Comparison of ENCODE assay signal across 17 cellular contexts in the genomic region with DNA sequence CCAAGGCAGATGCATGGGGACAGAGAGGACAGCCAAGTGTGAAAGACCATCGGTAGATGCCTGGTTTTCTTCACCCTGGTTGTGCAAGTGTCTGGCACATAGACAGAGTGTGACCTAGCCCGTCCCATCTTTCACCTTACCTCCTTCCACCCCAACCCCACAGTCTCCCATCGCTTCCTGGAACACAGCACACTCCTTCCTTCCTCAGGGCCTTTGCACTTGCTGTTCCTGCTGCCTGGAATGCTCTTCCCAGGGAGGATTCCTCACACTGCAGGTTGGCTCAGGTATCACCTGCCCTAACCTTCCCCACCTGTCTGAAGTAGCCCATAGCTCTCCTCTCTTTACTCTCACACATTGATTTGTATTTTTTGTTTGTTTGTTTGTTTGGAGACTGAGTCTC. TPM values are rescaled to one million over a fixed set of nuclear protein-coding genes. Genes with fewer than 3 reads are reported as not detected.
DNase-seq lines count a peak whose midpoint lies in the region; ATAC-seq and TF ChIP-seq lines count a peak whose summit lies in the region.
"Had no signal": no experiment of that assay in that cellular context is flagged by ENCODE, and none has a peak within 500 bp of the region (broad histone marks: within the 10 kb centered on the region; RNA-seq: fewer than 3 reads in every experiment).

No MANE protein-coding gene starts in this region.

- H3K36me3 Mint-ChIP-seq in CD4-positive, alpha-beta memory T cell, result peaks cover 39 to 42% of the 10 kb centered on the region in 2 donors
- peaks cover 33% of the 10 kb centered on the region for H3K36me3 Mint-ChIP-seq in activated T-helper 1 cell treated with anti-CD3 and anti-CD28 coated beads, Interleukin-12 subunit alpha, Interleukin-12 subunit beta, Interleukin-2, Interleukin-4 antibody, amounts not matched to agents 30 ng/mL and 10 ng/mL and 1 ng/mL, durations not matched to agents 14 hours and 24 hours and 36 hours (ENCODE audit: low read depth)
- H3K36me3 Mint-ChIP-seq in neural crest cell (ENCODE audit: low read depth), result peaks cover 32% of the 10 kb centered on the region

- POLR2A ChIA-PET in CD4-positive, alpha-beta memory T cell (lab: Charles Lee; ENCODE audit: partially characterized antibody), result interaction anchor here (0.9 to 1.4 kb wide), 2 partner anchors 10 to 15 kb away, joined by 3 to 4 read pairs; no protein-coding TSS in a partner anchor

- H3K27me3 ChIP-seq in CD4-positive, alpha-beta memory T cell (ENCODE audit: insufficient read depth, low read length), result no peaks in the 10 kb centered on the region
- H3K27me3 ChIP-seq in lower lobe of right lung (ENCODE audit: low read depth), result no peaks in the 10 kb centered on the region
- H3K27me3 ChIP-seq: BE2C had no signal

- no peak for TF ChIP-seq CTCF in neural crest cell (conservative IDR thresholded peaks at IDR 0.05)
- TF ChIP-seq CTCF in lower lobe of right lung (IDR thresholded peaks at IDR 0.05), result no peak

- H3K27ac ChIP-seq in CD4-positive, alpha-beta memory T cell (ENCODE audit: low read depth, low read length), result no peak overlapping the region
- no peak overlapping the region for H3K27ac ChIP-seq in lower lobe of right lung
- H3K27ac ChIP-seq: HL-60 had no signal

- peaks cover 15% of the 10 kb centered on the region for H3K4me1 ChIP-seq in CD4-positive, alpha-beta memory T cell (ENCODE audit: insufficient read depth, low read length)
- H3K4me1 ChIP-seq in lower lobe of right lung, result peaks cover 15% of the 10 kb centered on the region

- H3K36me3 ChIP-seq in CD4-positive, alpha-beta memory T cell (ENCODE audit: insufficient read depth, low read length), result peaks cover 8% of the 10 kb centered on the region
- peaks cover 46% of the 10 kb centered on the region for H3K36me3 ChIP-seq in lower lobe of right lung

- H3K9me3 Mint-ChIP-seq in CD4-positive, alpha-beta memory T cell, result no peaks in the 10 kb centered on the region
- H3K9me3 Mint-ChIP-seq in activated T-helper 1 cell treated with anti-CD3 and anti-CD28 coated beads, Interleukin-12 subunit alpha, Interleukin-12 subunit beta, Interleukin-2, Interleukin-4 antibody, amounts not matched to agents 30 ng/mL and 10 ng/mL and 1 ng/mL, durations not matched to agents 14 hours and 24 hours and 36 hours, result no peaks in the 10 kb centered on the region
- peaks cover 5% of the 10 kb centered on the region for H3K9me3 Mint-ChIP-seq in neural crest cell
- H3K9me3 Mint-ChIP-seq: HFFc6 had no signal

- intact Hi-C loops in CD4-positive, alpha-beta memory T cell (cut with micrococcal nuclease), result no loop called here
- intact Hi-C loops in activated T-helper 1 cell treated with anti-CD3 and anti-CD28 coated beads, Interleukin-12 subunit alpha, Interleukin-12 subunit beta, Interleukin-2, Interleukin-4 antibody, amounts not matched to agents 30 ng/mL and 10 ng/mL and 1 ng/mL, durations not matched to agents 14 hours and 24 hours and 36 hours (cut with micrococcal nuclease), result loop anchor here (5.0 kb wide), 1 partner anchor 1729 kb away; the partner anchor contains the start of gene MYADM
- intact Hi-C loops in lower lobe of right lung (cut with DNase I), result no loop called here

- peaks cover 11 to 20% (median 14%) of the 10 kb centered on the region in 4 donors for H3K4me1 Mint-ChIP-seq in CD4-positive, alpha-beta memory T cell
- H3K4me1 Mint-ChIP-seq in activated T-helper 1 cell treated with anti-CD3 and anti-CD28 coated beads, Interleukin-12 subunit alpha, Interleukin-12 subunit beta, Interleukin-2, Interleukin-4 antibody, amounts not matched to agents 30 ng/mL and 10 ng/mL and 1 ng/mL, durations not matched to agents 14 hours and 24 hours and 36 hours (ENCODE audit: low read depth), result peaks cover 11% of the 10 kb centered on the region
- H3K4me1 Mint-ChIP-seq in neural crest cell, result peaks cover 13% of the 10 kb centered on the region

- no peak overlapping the region for H3K4me3 Mint-ChIP-seq in CD4-positive, alpha-beta memory T cell
- no peak overlapping the region for H3K4me3 Mint-ChIP-seq in activated T-helper 1 cell treated with anti-CD3 and anti-CD28 coated beads, Interleukin-12 subunit alpha, Interleukin-12 subunit beta, Interleukin-2, Interleukin-4 antibody, amounts not matched to agents 30 ng/mL and 10 ng/mL and 1 ng/mL, durations not matched to agents 14 hours and 24 hours and 36 hours
- peak overlapping the region; percentile 29 for H3K4me3 Mint-ChIP-seq in neural crest cell
- H3K4me3 Mint-ChIP-seq: GM23338, HFFc6 had no signal

- CTCF ChIA-PET in CD4-positive, alpha-beta memory T cell (lab: Charles Lee; ENCODE audit: partially characterized antibody), result no interaction called here

- no peak overlapping the region for H3K4me3 ChIP-seq in CD4-positive, alpha-beta memory T cell (ENCODE audit: low read length in 2 of 2)
- H3K4me3 ChIP-seq in lower lobe of right lung, result no peak overlapping the region
- H3K4me3 ChIP-seq: GM23338 had no signal

- no peaks in the 10 kb centered on the region for H3K9me3 ChIP-seq in CD4-positive, alpha-beta memory T cell (ENCODE audit: control insufficient read depth in 1 of 2, low read length in 2 of 2)
- no peaks in the 10 kb centered on the region for H3K9me3 ChIP-seq in lower lobe of right lung
- H3K9me3 ChIP-seq: BE2C had no signal

- peak overlapping the region in 4 of 7 donors; percentile 24 to 75 (median 54) for H3K27ac Mint-ChIP-seq in CD4-positive, alpha-beta memory T cell
- peak overlapping the region; percentile 38 for H3K27ac Mint-ChIP-seq in activated T-helper 1 cell treated with anti-CD3 and anti-CD28 coated beads, Interleukin-12 subunit alpha, Interleukin-12 subunit beta, Interleukin-2, Interleukin-4 antibody, amounts not matched to agents 30 ng/mL and 10 ng/mL and 1 ng/mL, durations not matched to agents 14 hours and 24 hours and 36 hours
- no peak overlapping the region for H3K27ac Mint-ChIP-seq in neural crest cell (ENCODE audit: unreplicated experiment)
- H3K27ac Mint-ChIP-seq: GM23338, HFFc6 had no signal

- ATAC-seq in GM19397 (IDR thresholded peaks at IDR 0.05; ENCODE audit: unreplicated experiment), result no peak
- ATAC-seq in lower lobe of right lung, result no peak
- ATAC-seq: GM23338 had no signal

- DNase-seq in CD4-positive, alpha-beta memory T cell, result peak in 1 of 5 donors; percentile 5
- no peak for DNase-seq in activated T-helper 1 cell treated with anti-CD3 and anti-CD28 coated beads, Interleukin-12 subunit alpha, Interleukin-12 subunit beta, Interleukin-2, Interleukin-4 antibody, amounts not matched to agents 30 ng/mL and 10 ng/mL and 1 ng/mL, durations not matched to agents 14 hours and 24 hours and 36 hours (ENCODE audit: low spot score)
- DNase-seq in neural crest cell (ENCODE audit: low read depth, low spot score), result no peak
- no peak for DNase-seq in NCI-H1092 (lab: John Stamatoyannopoulos, UW)
- no peak for DNase-seq in lower lobe of right lung
- DNase-seq: ACHN; BE2C; C1 segment of cervical spinal cord; CD4-positive, CD25-positive, alpha-beta regulatory T cell; DMS153; DMS79; GDM1; HCEC 1CT; HFFc6 had no signal

- no peaks in the 10 kb centered on the region for H3K27me3 Mint-ChIP-seq in CD4-positive, alpha-beta memory T cell
- H3K27me3 Mint-ChIP-seq in activated T-helper 1 cell treated with anti-CD3 and anti-CD28 coated beads, Interleukin-12 subunit alpha, Interleukin-12 subunit beta, Interleukin-2, Interleukin-4 antibody, amounts not matched to agents 30 ng/mL and 10 ng/mL and 1 ng/mL, durations not matched to agents 14 hours and 24 hours and 36 hours (ENCODE audit: insufficient read depth), result no peaks in the 10 kb centered on the region
- H3K27me3 Mint-ChIP-seq in neural crest cell (ENCODE audit: low read depth), result no peaks in the 10 kb centered on the region
- H3K27me3 Mint-ChIP-seq: CD4-positive, CD25-positive, alpha-beta regulatory T cell had no signal

RNA-seq across cellular contexts. Expression of gene FIZ1, which starts 3.0 kb away (rescaled TPM):
- total RNA-seq in CD4-positive, alpha-beta memory T cell, result 10 to 100 TPM; 20.8 to 26.4 TPM
- polyA plus RNA-seq in CD4-positive, alpha-beta memory T cell, result 1 to 10 TPM in 1 of 2 donors, under 1 TPM in 1; 0.99 to 5.3 TPM
- 24.2 and 24.7 TPM in 2 replicates for total RNA-seq in activated T-helper 1 cell treated with anti-CD3 and anti-CD28 coated beads, Interleukin-12 subunit alpha, Interleukin-12 subunit beta, Interleukin-2, Interleukin-4 antibody, amounts not matched to agents 30 ng/mL and 10 ng/mL and 1 ng/mL, durations not matched to agents 14 hours and 24 hours and 36 hours
- total RNA-seq in neural crest cell (31.6 and 31.8 TPM in 2 replicates), lower lobe of right lung (14.3 TPM)

RNA-seq across cellular contexts. Expression of gene ZNF524, which starts 3.8 kb away (rescaled TPM):
- 10 to 100 TPM; 31.2 to 34.0 TPM for total RNA-seq in CD4-positive, alpha-beta memory T cell
- 10 to 100 TPM; 26.2 to 40.1 TPM for polyA plus RNA-seq in CD4-positive, alpha-beta memory T cell
- 20.0 and 22.9 TPM in 2 replicates for total RNA-seq in activated T-helper 1 cell treated with anti-CD3 and anti-CD28 coated beads, Interleukin-12 subunit alpha, Interleukin-12 subunit beta, Interleukin-2, Interleukin-4 antibody, amounts not matched to agents 30 ng/mL and 10 ng/mL and 1 ng/mL, durations not matched to agents 14 hours and 24 hours and 36 hours
- 6.1 and 6.7 TPM in 2 replicates for total RNA-seq in neural crest cell
- 33.4 TPM for total RNA-seq in lower lobe of right lung

RNA-seq across cellular contexts. Expression of gene ZNF865, which starts 9.1 kb away (rescaled TPM):
- 10 to 100 TPM; 20.3 to 20.9 TPM for total RNA-seq in CD4-positive, alpha-beta memory T cell
- polyA plus RNA-seq in CD4-positive, alpha-beta memory T cell, result under 1 TPM in 1 of 2 donors, not detected in 1; 0.30 TPM
- 12.6 and 13.2 TPM in 2 replicates for total RNA-seq in activated T-helper 1 cell treated with anti-CD3 and anti-CD28 coated beads, Interleukin-12 subunit alpha, Interleukin-12 subunit beta, Interleukin-2, Interleukin-4 antibody, amounts not matched to agents 30 ng/mL and 10 ng/mL and 1 ng/mL, durations not matched to agents 14 hours and 24 hours and 36 hours
- total RNA-seq in neural crest cell (20.3 TPM in 2 replicates), lower lobe of right lung (16.5 TPM)

RNA-seq across cellular contexts. Expression of gene ZNF579, which starts 15.7 kb away (rescaled TPM):
- total RNA-seq in CD4-positive, alpha-beta memory T cell, result 1 to 10 TPM; 8.0 to 9.6 TPM
- under 1 TPM in 1 of 2 donors, not detected in 1; 0.62 TPM for polyA plus RNA-seq in CD4-positive, alpha-beta memory T cell
- total RNA-seq in activated T-helper 1 cell treated with anti-CD3 and anti-CD28 coated beads, Interleukin-12 subunit alpha, Interleukin-12 subunit beta, Interleukin-2, Interleukin-4 antibody, amounts not matched to agents 30 ng/mL and 10 ng/mL and 1 ng/mL, durations not matched to agents 14 hours and 24 hours and 36 hours, result 10.2 and 11.7 TPM in 2 replicates
- 28.2 and 29.1 TPM in 2 replicates for total RNA-seq in neural crest cell
- 12.7 TPM for total RNA-seq in lower lobe of right lung

RNA-seq across cellular contexts. Expression of gene ZNF784, which starts 28.1 kb away (rescaled TPM):
- 1 to 10 TPM; 7.4 TPM for total RNA-seq in CD4-positive, alpha-beta memory T cell
- 1 to 10 TPM; 1.7 to 2.1 TPM for polyA plus RNA-seq in CD4-positive, alpha-beta memory T cell
- 3.0 and 4.9 TPM in 2 replicates for total RNA-seq in activated T-helper 1 cell treated with anti-CD3 and anti-CD28 coated beads, Interleukin-12 subunit alpha, Interleukin-12 subunit beta, Interleukin-2, Interleukin-4 antibody, amounts not matched to agents 30 ng/mL and 10 ng/mL and 1 ng/mL, durations not matched to agents 14 hours and 24 hours and 36 hours
- total RNA-seq in neural crest cell (11.0 and 12.4 TPM in 2 replicates), lower lobe of right lung (7.1 TPM)
